Comparison of ENCODE assay signal across 8 cellular contexts in genomic region chr1:246724725-246725095, GRCh38. TPM values are rescaled to one million over a fixed set of nuclear protein-coding genes. Genes with fewer than 3 reads are reported as not detected.
DNase-seq lines count a peak whose midpoint lies in the region; ATAC-seq and TF ChIP-seq lines count a peak whose summit lies in the region.

No MANE protein-coding gene starts in this region.

- POLR2A ChIA-PET in PC-3 (lab: Charles Lee; ENCODE audit: unreplicated experiment) = interaction anchor here (0.5 to 0.6 kb wide), 4 partner anchors 16 to 1960 kb away, joined by 3 to 32 read pairs (median 5); no protein-coding TSS in a partner anchor

- peak overlapping the region; percentile 91 for H3K9ac ChIP-seq in PC-3 (ENCODE audit: low read length)

- CTCF ChIA-PET in PC-3 (lab: Charles Lee) = interaction anchor here (0.5 to 1.0 kb wide), 2 partner anchors 36 to 159 kb away, joined by 4 to 5 read pairs; no protein-coding TSS in a partner anchor

- H3K4me2 ChIP-seq in PC-3 (ENCODE audit: low read length) = peak overlapping the region; percentile 92

- no peaks in the 10 kb centered on the region for H3K9me3 ChIP-seq in PC-3 (ENCODE audit: low read length)
- peaks cover 0 to 18% of the 10 kb centered on the region in 2 donors for H3K9me3 ChIP-seq in left lung
- H3K9me3 ChIP-seq in suprapubic skin = no peaks in the 10 kb centered on the region

- no peak for TF ChIP-seq POLR2A in suprapubic skin (IDR thresholded peaks at IDR 0.05)

- H3K9me2 ChIP-seq in PC-3 (replicated peaks; ENCODE audit: low read length) = no peaks in the 10 kb centered on the region

- H3K36me3 ChIP-seq in PC-3 (ENCODE audit: low read depth, low read length) (peaks cover 25% of the 10 kb centered on the region), left lung (peaks cover 0 to 22% of the 10 kb centered on the region in 2 donors), suprapubic skin (peaks cover 16% of the 10 kb centered on the region)

- H3K27ac ChIP-seq in PC-3 (ENCODE audit: low read length) (peak overlapping the region; percentile 65), left lung (peak overlapping the region; percentile 77 to 85), suprapubic skin (peak overlapping the region; percentile 87)

- H3K79me2 ChIP-seq in PC-3 (ENCODE audit: low read length) = peaks cover 26% of the 10 kb centered on the region

- TF ChIP-seq EP300 in suprapubic skin (IDR thresholded peaks at IDR 0.05) = no peak

- peak overlapping the region; percentile 96 for H2AFZ ChIP-seq in PC-3 (ENCODE audit: low read length)

- H3K4me1 ChIP-seq in PC-3 (ENCODE audit: insufficient read depth, low read length) = no peaks in the 10 kb centered on the region
- peaks cover 3 to 29% of the 10 kb centered on the region in 2 donors for H3K4me1 ChIP-seq in left lung
- peaks cover 10% of the 10 kb centered on the region for H3K4me1 ChIP-seq in suprapubic skin

- no TSS peak for BruUV-seq in PC-3 (replicated peaks; lab: Mats Ljungman, UMichigan)

- no peaks in the 10 kb centered on the region for H4K20me1 ChIP-seq in PC-3 (ENCODE audit: low read length)

- peak overlapping the region; percentile 79 for H3K4me3 ChIP-seq in PC-3 (ENCODE audit: low read length)
- H3K4me3 ChIP-seq in left lung = peak overlapping the region; percentile 80 to 97
- H3K4me3 ChIP-seq in suprapubic skin = peak overlapping the region; percentile 89

- H3K27me3 ChIP-seq in PC-3 (ENCODE audit: low read length) (no peaks in the 10 kb centered on the region), left lung (no peaks in the 10 kb centered on the region), suprapubic skin (no peaks in the 10 kb centered on the region)

- WGBS in suprapubic skin = 5% methylated on average over 14 of the region's 14 CpGs

- peak; percentile 51 for ATAC-seq in HG03439 (IDR thresholded peaks at IDR 0.05; ENCODE audit: unreplicated experiment)
- ATAC-seq in PC-3 = peak; percentile 60
- peak; percentile 72 for ATAC-seq in left lung

- H3F3A ChIP-seq in PC-3 (ENCODE audit: low read length, unreplicated experiment) = no peaks in the 10 kb centered on the region

- DNase-seq in COR-L47 (lab: John Stamatoyannopoulos, UW) (peak; percentile 15), GM19240 (ENCODE audit: insufficient read length, low spot score) (peak; percentile 11), PC-3 (peak; percentile 57), cerebellar cortex (ENCODE audit: low spot score) (peak; percentile 45), left lung (no peak), suprapubic skin (ENCODE audit: low spot score in 2 of 2) (no peak), dedifferentiated amniotic fluid mesenchymal stem cell (ENCODE audit: extremely low spot score) (no peak)

- no peak for TF ChIP-seq CTCF in PC-3 (conservative IDR thresholded peaks at IDR 0.05; ENCODE audit: low read depth, low read length)
- TF ChIP-seq CTCF in left lung (IDR thresholded peaks at IDR 0.05) = no peak
- TF ChIP-seq CTCF in suprapubic skin (IDR thresholded peaks at IDR 0.05) = no peak

- intact Hi-C loops in PC-3 (cut with micrococcal nuclease) (loop anchor here (1.0 kb wide), 1 partner anchor 25 kb away; no protein-coding TSS in a partner anchor), left lung (cut with DNase I) (no loop called here)

RNA-seq across cellular contexts. Expression of gene SCCPDH, which starts 0.5 kb away (rescaled TPM):
- total RNA-seq in PC-3 (2014; rRNA removed) (46.1 and 50.8 TPM in 2 replicates), left lung (10 to 100 TPM; 28.3 to 32.9 TPM), suprapubic skin (10 to 100 TPM in 2 of 4 donors, 1 to 10 TPM in 2; 4.0 to 11.2 (median 10.0) TPM)

Comparison
In these comparisons a context has a peak if more than half of its experiments do, and no peak if none do; other contexts are left out.
1. DNase-seq: peak in COR-L47 (single experiment), GM19240 (single experiment), PC-3 (single experiment) and cerebellar cortex (single experiment); none in left lung (0 of 2), suprapubic skin (0 of 2) and dedifferentiated amniotic fluid mesenchymal stem cell (single experiment).
2. Peak in every context shown above with its lines, with median percentiles within 50 percentile points of each other: ATAC-seq, H3K27ac ChIP-seq and H3K4me3 ChIP-seq.